ENCODE assay signal across 9 cellular contexts in the genomic region with DNA sequence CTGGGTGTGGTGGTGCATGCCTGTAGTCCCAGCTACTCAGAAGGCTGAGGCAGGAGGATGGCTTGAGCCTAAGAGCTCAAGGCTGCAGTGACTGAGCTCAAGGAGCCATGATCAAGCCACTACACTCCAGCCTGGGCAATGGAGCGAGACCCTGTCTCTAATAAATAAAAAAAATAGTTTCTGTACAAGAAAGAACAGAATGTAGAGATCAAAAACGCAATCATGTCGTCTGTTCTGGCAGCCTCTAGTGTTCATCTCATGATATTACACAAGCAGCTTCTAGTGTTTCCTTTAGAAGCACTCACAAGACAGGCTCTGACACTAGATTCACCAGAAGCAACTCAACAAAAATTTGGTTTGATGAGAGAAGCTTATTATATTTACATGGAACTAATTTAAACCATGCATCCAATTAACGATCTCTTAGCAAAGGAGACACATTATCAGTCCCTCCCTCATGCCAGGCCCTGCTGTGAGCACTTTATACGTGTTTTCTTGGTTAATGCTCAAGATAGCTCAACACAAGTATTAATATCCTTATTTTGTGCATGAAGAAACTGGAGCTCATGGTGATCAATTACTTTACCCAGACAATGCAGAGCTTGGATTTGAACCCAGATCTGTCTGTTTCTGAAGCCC. TPM values are rescaled to one million over a fixed set of nuclear protein-coding genes. Genes with fewer than 3 reads are reported as not detected.
A peak's percentile ranks its signal among the peaks of the same experiment; 100 is the strongest.
DNase-seq lines count a peak whose midpoint lies in the region; ATAC-seq and TF ChIP-seq lines count a peak whose summit lies in the region.
"Had no signal": no experiment of that assay in that cellular context is flagged by ENCODE, and none has a peak within 500 bp of the region (broad histone marks: within the 10 kb centered on the region; RNA-seq: fewer than 3 reads in every experiment).

No MANE protein-coding gene starts in this region.

- TF ChIP-seq POLR2A in ovary (IDR thresholded peaks at IDR 0.05), result no peak

- ATAC-seq in CD4-positive, CD25-positive, alpha-beta regulatory T cell (ENCODE audit: low read depth in 2 of 2), result peak; percentile 57 to 85
- ATAC-seq in HG03045 (IDR thresholded peaks at IDR 0.05; ENCODE audit: unreplicated experiment), result no peak
- ATAC-seq in HG02884 (IDR thresholded peaks at IDR 0.05; ENCODE audit: unreplicated experiment), result no peak

- 23 to 24% methylated on average over 5 of the region's 5 CpGs for WGBS in GM23248 (ENCODE audit: low coverage in 1 of 2, low lambda C conversion rate in 2 of 2, missing lambda C conversion rate in 2 of 2), 2 experiments
- 32 to 35% (median 32%) methylated on average over 5 of the region's 5 CpGs for WGBS in ovary, 3 donors

- intact Hi-C loops in ovary (cut with DNase I), result no loop called here

- H3K4me1 ChIP-seq in CD4-positive, CD25-positive, alpha-beta regulatory T cell (ENCODE audit: control insufficient read depth, insufficient read depth, low read length, poor library complexity, severe bottlenecking), result peaks cover 11% of the 10 kb centered on the region
- H3K4me1 ChIP-seq in GM23248 (ENCODE audit: insufficient read depth) (peaks cover 9% of the 10 kb centered on the region), ovary (ENCODE audit: insufficient read depth) (no peaks in the 10 kb centered on the region)
- H3K4me1 ChIP-seq: SJCRH30 had no signal

- peak overlapping the region; percentile 85 for H2AFZ ChIP-seq in GM23248

- no peak overlapping the region for H3K9ac ChIP-seq in GM23248

- H4K20me1 ChIP-seq in GM23248 (ENCODE audit: insufficient read depth), result no peaks in the 10 kb centered on the region

- no peak overlapping the region for H3K27ac ChIP-seq in CD4-positive, CD25-positive, alpha-beta regulatory T cell (ENCODE audit: insufficient read depth, low read length, poor library complexity, severe bottlenecking)
- H3K27ac ChIP-seq in GM23248, result no peak overlapping the region
- H3K27ac ChIP-seq in ovary, result no peak overlapping the region
- H3K27ac ChIP-seq: SJCRH30 had no signal

- H3K4me2 ChIP-seq in GM23248 (ENCODE audit: unreplicated experiment), result no peak overlapping the region

- no peaks in the 10 kb centered on the region for H3K27me3 Mint-ChIP-seq in CD4-positive, CD25-positive, alpha-beta regulatory T cell

- TF ChIP-seq EP300 in ovary (IDR thresholded peaks at IDR 0.05), result no peak

- no peak overlapping the region for H3K4me3 ChIP-seq in CD4-positive, CD25-positive, alpha-beta regulatory T cell (ENCODE audit: low read depth, low read length)
- H3K4me3 ChIP-seq in GM23248, result no peak overlapping the region
- H3K4me3 ChIP-seq in ovary, result no peak overlapping the region
- H3K4me3 ChIP-seq: SJCRH30 had no signal

- H3K79me2 ChIP-seq in GM23248 (ENCODE audit: insufficient read depth), result no peaks in the 10 kb centered on the region

- peak overlapping the region; percentile 14 to 85 (median 76) for H3K27ac Mint-ChIP-seq in CD4-positive, CD25-positive, alpha-beta regulatory T cell

- no peak overlapping the region for H3K4me3 Mint-ChIP-seq in CD4-positive, CD25-positive, alpha-beta regulatory T cell

- no peaks in the 10 kb centered on the region for H3K9me3 ChIP-seq in CD4-positive, CD25-positive, alpha-beta regulatory T cell (ENCODE audit: control insufficient read depth in 2 of 2, low read length in 2 of 2)
- H3K9me3 ChIP-seq in GM23248 (ENCODE audit: low read depth) (peaks cover 3% of the 10 kb centered on the region), ovary (no peaks in the 10 kb centered on the region)

- no peaks in the 10 kb centered on the region for H3K9me2 ChIP-seq in GM23248 (ENCODE audit: insufficient read depth)

- H3K9me3 Mint-ChIP-seq in CD4-positive, CD25-positive, alpha-beta regulatory T cell, result peaks cover 0 to 12% (median 3%) of the 10 kb centered on the region in 7 donors

- in situ Hi-C loops in GM23248 (cut with MboI), result loop anchor here (10.0 kb wide), 1 partner anchor 418 kb away; no protein-coding TSS in a partner anchor

- no peaks in the 10 kb centered on the region for H3F3A ChIP-seq in GM23248 (ENCODE audit: insufficient read depth)

- DNase-seq in CD4-positive, CD25-positive, alpha-beta regulatory T cell, result peak in 2 of 3 donors; percentile 64 to 72
- DNase-seq in GM23248 (peak; percentile 82), NCI-H748 (lab: John Stamatoyannopoulos, UW; ENCODE audit: unreplicated experiment) (peak; percentile 75), cerebellum (ENCODE audit: low spot score) (peak; percentile 53), lung microvascular endothelial cell (ENCODE audit: low read depth in 2 of 2) (peak; percentile 54 to 60), ovary (no peak)

- peaks cover 2 to 35% (median 15%) of the 10 kb centered on the region in 4 donors for H3K4me1 Mint-ChIP-seq in CD4-positive, CD25-positive, alpha-beta regulatory T cell

- peaks cover 3% of the 10 kb centered on the region for H3K36me3 Mint-ChIP-seq in CD4-positive, CD25-positive, alpha-beta regulatory T cell

- no peaks in the 10 kb centered on the region for H3K27me3 ChIP-seq in CD4-positive, CD25-positive, alpha-beta regulatory T cell (ENCODE audit: control insufficient read depth, insufficient read depth, low read length)
- H3K27me3 ChIP-seq in GM23248 (replicated peaks; ENCODE audit: insufficient read depth) (no peaks in the 10 kb centered on the region), ovary (no peaks in the 10 kb centered on the region)
- H3K27me3 ChIP-seq: SJCRH30 had no signal

- H3K36me3 ChIP-seq in CD4-positive, CD25-positive, alpha-beta regulatory T cell (ENCODE audit: control insufficient read depth, insufficient read depth, low read length), result no peaks in the 10 kb centered on the region
- H3K36me3 ChIP-seq in GM23248 (ENCODE audit: low read depth) (no peaks in the 10 kb centered on the region), ovary (no peaks in the 10 kb centered on the region)
- H3K36me3 ChIP-seq: SJCRH30 had no signal

- TF ChIP-seq CTCF in ovary (IDR thresholded peaks at IDR 0.05), result peak in 1 of 3 donors; percentile 51

RNA-seq across cellular contexts. Expression of a gene that starts 6.9 kb away (rescaled TPM):
- total RNA-seq in CD4-positive, CD25-positive, alpha-beta regulatory T cell, result not detected
- not detected for polyA plus RNA-seq in CD4-positive, CD25-positive, alpha-beta regulatory T cell
- total RNA-seq in GM23248 (2014; rRNA removed; shearing (Covaris generic)), result not detected in 2 replicates
- polyA plus RNA-seq in GM23248 (2016; fragmentation: Nextera tagmentation; extraction: Ambion mirVana), result not detected in 2 replicates
- total RNA-seq in cerebellum, result not detected
- not detected in 2 replicates for total RNA-seq in lung microvascular endothelial cell
- not detected for total RNA-seq in ovary
- polyA plus RNA-seq in ovary, result not detected
- total RNA-seq: SJCRH30 had no signal

RNA-seq across cellular contexts. Expression of a gene that starts 13.3 kb away (rescaled TPM):
- total RNA-seq in CD4-positive, CD25-positive, alpha-beta regulatory T cell, result 0.42 TPM
- under 1 TPM in 1 of 4 donors, not detected in 3; 0.17 TPM for polyA plus RNA-seq in CD4-positive, CD25-positive, alpha-beta regulatory T cell
- total RNA-seq in GM23248 (2014; rRNA removed; shearing (Covaris generic)), result not detected in 2 replicates
- polyA plus RNA-seq in GM23248 (2016; fragmentation: Nextera tagmentation; extraction: Ambion mirVana) (not detected in 2 replicates), ovary (not detected)
- total RNA-seq in cerebellum (not detected), lung microvascular endothelial cell (not detected in 2 replicates), ovary (not detected)
- total RNA-seq: SJCRH30 had no signal

RNA-seq across cellular contexts. Expression of a gene that starts 19.7 kb away (rescaled TPM):
- not detected for total RNA-seq in CD4-positive, CD25-positive, alpha-beta regulatory T cell
- polyA plus RNA-seq in CD4-positive, CD25-positive, alpha-beta regulatory T cell, result under 1 TPM in 1 of 4 donors, not detected in 3; 0.63 TPM
- total RNA-seq in GM23248 (2014; rRNA removed; shearing (Covaris generic)), result not detected in 2 replicates
- not detected in 2 replicates for polyA plus RNA-seq in GM23248 (2016; fragmentation: Nextera tagmentation; extraction: Ambion mirVana)
- not detected for total RNA-seq in cerebellum
- not detected in 2 replicates for total RNA-seq in lung microvascular endothelial cell
- not detected for total RNA-seq in ovary
- polyA plus RNA-seq in ovary, result not detected
- total RNA-seq: SJCRH30 had no signal

RNA-seq across cellular contexts. Expression of a gene that starts 28.2 kb away (rescaled TPM):
- not detected for total RNA-seq in CD4-positive, CD25-positive, alpha-beta regulatory T cell
- not detected for polyA plus RNA-seq in CD4-positive, CD25-positive, alpha-beta regulatory T cell
- total RNA-seq in GM23248 (2014; rRNA removed; shearing (Covaris generic)), result not detected in 2 replicates
- polyA plus RNA-seq in GM23248 (2016; fragmentation: Nextera tagmentation; extraction: Ambion mirVana) (not detected in 2 replicates), ovary (not detected)
- total RNA-seq in cerebellum (not detected), lung microvascular endothelial cell (not detected in 2 replicates), ovary (not detected)
- total RNA-seq: SJCRH30 had no signal

RNA-seq across cellular contexts. Expression of a gene that starts 46.9 kb away (rescaled TPM):
- not detected for total RNA-seq in CD4-positive, CD25-positive, alpha-beta regulatory T cell
- polyA plus RNA-seq in CD4-positive, CD25-positive, alpha-beta regulatory T cell, result not detected
- not detected in 2 replicates for total RNA-seq in GM23248 (2014; rRNA removed; shearing (Covaris generic))
- polyA plus RNA-seq in GM23248 (2016; fragmentation: Nextera tagmentation; extraction: Ambion mirVana) (not detected in 2 replicates), ovary (not detected)
- total RNA-seq in cerebellum (not detected), lung microvascular endothelial cell (not detected in 2 replicates), ovary (not detected)
- total RNA-seq: SJCRH30 had no signal

Comparison
In these comparisons a context has a peak if more than half of its experiments do, and no peak if none do; other contexts are left out.
1. ATAC-seq: peak in CD4-positive, CD25-positive, alpha-beta regulatory T cell (2 of 2); none in HG03045 (single experiment) and HG02884 (single experiment).
2. DNase-seq: peak in CD4-positive, CD25-positive, alpha-beta regulatory T cell (2 of 3), GM23248 (single experiment), NCI-H748 (single experiment), cerebellum (single experiment) and lung microvascular endothelial cell (2 of 2); none in ovary (0 of 5).